1 cellular context compared by ENCODE assay signal in the genomic region with DNA sequence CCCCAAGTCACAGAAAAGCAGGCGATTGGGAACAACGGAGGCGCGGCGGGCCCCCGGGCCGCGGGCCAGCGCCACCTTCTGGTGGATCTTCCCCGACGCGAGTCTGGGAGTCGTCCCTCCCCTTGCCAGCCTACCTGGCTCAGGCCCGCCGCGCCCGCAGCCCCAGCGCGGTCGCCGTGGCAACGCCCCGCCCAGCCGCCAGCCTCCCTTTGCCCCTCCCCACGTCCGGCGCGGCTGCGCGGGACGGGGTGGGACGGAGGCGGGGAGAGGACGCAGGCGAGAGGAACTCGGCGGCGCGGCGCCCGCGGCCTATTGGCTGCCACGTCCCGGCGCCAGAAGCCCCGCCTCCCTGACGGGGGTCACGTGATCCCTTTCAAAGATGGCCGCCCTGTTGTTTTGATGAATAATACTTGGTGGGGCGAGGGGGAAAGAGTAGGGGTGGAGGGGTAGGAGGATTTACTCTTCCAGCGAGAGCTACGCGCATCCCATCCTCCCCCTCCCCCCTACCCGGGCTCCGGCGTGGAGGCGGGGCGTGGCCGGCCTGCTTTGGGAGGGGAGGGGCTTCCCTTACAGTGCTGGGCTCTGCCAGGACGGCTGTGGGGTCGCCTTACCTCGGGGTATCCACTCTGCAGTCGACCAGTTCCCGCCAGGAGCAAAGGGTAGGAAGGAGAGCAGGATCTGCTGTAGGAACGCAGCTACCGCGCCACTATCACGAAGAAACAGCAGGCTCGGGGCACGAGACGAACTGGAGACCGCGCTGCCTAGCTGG.
A peak's percentile ranks its signal among the peaks of the same experiment; 100 is the strongest.
TF ChIP-seq lines count a peak whose summit lies in the region.

Gene UBE4B, plus strand, starts transcription at position 369 of the 769 bp plus-strand sequence. CDS start 713 bp downstream, outside the sequence.

TF ChIP-seq in WTC11, 78 proteins besides CTCF, POLR2A, EP300 and RAD21 (continued from another document):
- TF ChIP-seq, protein P1, sequence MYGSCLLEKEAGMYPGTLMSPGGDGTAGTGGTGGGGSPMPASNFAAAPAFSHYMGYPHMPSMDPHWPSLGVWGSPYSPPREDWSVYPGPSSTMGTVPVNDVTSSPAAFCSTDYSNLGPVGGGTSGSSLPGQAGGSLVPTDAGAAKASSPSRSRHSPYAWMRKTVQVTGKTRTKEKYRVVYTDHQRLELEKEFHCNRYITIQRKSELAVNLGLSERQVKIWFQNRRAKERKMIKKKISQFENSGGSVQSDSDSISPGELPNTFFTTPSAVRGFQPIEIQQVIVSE (CRISPR knock-in tag; IDR thresholded peaks at IDR 0.05; ENCODE audit: borderline replicate concordance), result no peak
- TF ChIP-seq, protein P2, sequence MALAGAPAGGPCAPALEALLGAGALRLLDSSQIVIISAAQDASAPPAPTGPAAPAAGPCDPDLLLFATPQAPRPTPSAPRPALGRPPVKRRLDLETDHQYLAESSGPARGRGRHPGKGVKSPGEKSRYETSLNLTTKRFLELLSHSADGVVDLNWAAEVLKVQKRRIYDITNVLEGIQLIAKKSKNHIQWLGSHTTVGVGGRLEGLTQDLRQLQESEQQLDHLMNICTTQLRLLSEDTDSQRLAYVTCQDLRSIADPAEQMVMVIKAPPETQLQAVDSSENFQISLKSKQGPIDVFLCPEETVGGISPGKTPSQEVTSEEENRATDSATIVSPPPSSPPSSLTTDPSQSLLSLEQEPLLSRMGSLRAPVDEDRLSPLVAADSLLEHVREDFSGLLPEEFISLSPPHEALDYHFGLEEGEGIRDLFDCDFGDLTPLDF (CRISPR knock-in tag; IDR thresholded peaks at IDR 0.05), result no peak
- TF ChIP-seq NR2C2 (CRISPR knock-in tag; IDR thresholded peaks at IDR 0.05) (no peak), ZBTB21 (CRISPR knock-in tag; IDR thresholded peaks at IDR 0.05; ENCODE audit: borderline replicate concordance) (no peak), USF2 (CRISPR knock-in tag; IDR thresholded peaks at IDR 0.05) (peak; percentile 97), JUN (CRISPR knock-in tag; IDR thresholded peaks at IDR 0.05) (no peak), ZNF416 (CRISPR knock-in tag; IDR thresholded peaks at IDR 0.05) (no peak), ZMAT4 (CRISPR knock-in tag; IDR thresholded peaks at IDR 0.05) (no peak), ATF1 (CRISPR knock-in tag; IDR thresholded peaks at IDR 0.05) (no peak), ZNF423 (CRISPR knock-in tag; IDR thresholded peaks at IDR 0.05) (no peak), IRF2 (CRISPR knock-in tag; IDR thresholded peaks at IDR 0.05; ENCODE audit: borderline replicate concordance, low read depth) (no peak), ZNF232 (CRISPR knock-in tag; IDR thresholded peaks at IDR 0.05) (0 out of 2 replicates have a peak, but pooled peaks have one; percentile 24), NFYB (CRISPR knock-in tag; conservative IDR thresholded peaks at IDR 0.05; ENCODE audit: low read depth) (peak; percentile 68), OVOL2 (CRISPR knock-in tag; IDR thresholded peaks at IDR 0.05; ENCODE audit: borderline replicate concordance) (no peak), CBFB (CRISPR knock-in tag; IDR thresholded peaks at IDR 0.05; ENCODE audit: low read depth) (no peak), E2F5 (CRISPR knock-in tag; IDR thresholded peaks at IDR 0.05) (peak; percentile 90), NR1H2 (CRISPR knock-in tag; IDR thresholded peaks at IDR 0.05) (no peak), RELA (CRISPR knock-in tag; IDR thresholded peaks at IDR 0.05; ENCODE audit: borderline replicate concordance) (no peak), SOX15 (CRISPR knock-in tag; IDR thresholded peaks at IDR 0.05) (no peak)
- TF ChIP-seq, protein P3, sequence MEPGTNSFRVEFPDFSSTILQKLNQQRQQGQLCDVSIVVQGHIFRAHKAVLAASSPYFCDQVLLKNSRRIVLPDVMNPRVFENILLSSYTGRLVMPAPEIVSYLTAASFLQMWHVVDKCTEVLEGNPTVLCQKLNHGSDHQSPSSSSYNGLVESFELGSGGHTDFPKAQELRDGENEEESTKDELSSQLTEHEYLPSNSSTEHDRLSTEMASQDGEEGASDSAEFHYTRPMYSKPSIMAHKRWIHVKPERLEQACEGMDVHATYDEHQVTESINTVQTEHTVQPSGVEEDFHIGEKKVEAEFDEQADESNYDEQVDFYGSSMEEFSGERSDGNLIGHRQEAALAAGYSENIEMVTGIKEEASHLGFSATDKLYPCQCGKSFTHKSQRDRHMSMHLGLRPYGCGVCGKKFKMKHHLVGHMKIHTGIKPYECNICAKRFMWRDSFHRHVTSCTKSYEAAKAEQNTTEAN (CRISPR knock-in tag; IDR thresholded peaks at IDR 0.05), result no peak
- TF ChIP-seq, protein P4, sequence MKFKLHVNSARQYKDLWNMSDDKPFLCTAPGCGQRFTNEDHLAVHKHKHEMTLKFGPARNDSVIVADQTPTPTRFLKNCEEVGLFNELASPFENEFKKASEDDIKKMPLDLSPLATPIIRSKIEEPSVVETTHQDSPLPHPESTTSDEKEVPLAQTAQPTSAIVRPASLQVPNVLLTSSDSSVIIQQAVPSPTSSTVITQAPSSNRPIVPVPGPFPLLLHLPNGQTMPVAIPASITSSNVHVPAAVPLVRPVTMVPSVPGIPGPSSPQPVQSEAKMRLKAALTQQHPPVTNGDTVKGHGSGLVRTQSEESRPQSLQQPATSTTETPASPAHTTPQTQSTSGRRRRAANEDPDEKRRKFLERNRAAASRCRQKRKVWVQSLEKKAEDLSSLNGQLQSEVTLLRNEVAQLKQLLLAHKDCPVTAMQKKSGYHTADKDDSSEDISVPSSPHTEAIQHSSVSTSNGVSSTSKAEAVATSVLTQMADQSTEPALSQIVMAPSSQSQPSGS (CRISPR knock-in tag; IDR thresholded peaks at IDR 0.05; ENCODE audit: borderline replicate concordance, low read depth), result no peak
- TF ChIP-seq, protein P5, sequence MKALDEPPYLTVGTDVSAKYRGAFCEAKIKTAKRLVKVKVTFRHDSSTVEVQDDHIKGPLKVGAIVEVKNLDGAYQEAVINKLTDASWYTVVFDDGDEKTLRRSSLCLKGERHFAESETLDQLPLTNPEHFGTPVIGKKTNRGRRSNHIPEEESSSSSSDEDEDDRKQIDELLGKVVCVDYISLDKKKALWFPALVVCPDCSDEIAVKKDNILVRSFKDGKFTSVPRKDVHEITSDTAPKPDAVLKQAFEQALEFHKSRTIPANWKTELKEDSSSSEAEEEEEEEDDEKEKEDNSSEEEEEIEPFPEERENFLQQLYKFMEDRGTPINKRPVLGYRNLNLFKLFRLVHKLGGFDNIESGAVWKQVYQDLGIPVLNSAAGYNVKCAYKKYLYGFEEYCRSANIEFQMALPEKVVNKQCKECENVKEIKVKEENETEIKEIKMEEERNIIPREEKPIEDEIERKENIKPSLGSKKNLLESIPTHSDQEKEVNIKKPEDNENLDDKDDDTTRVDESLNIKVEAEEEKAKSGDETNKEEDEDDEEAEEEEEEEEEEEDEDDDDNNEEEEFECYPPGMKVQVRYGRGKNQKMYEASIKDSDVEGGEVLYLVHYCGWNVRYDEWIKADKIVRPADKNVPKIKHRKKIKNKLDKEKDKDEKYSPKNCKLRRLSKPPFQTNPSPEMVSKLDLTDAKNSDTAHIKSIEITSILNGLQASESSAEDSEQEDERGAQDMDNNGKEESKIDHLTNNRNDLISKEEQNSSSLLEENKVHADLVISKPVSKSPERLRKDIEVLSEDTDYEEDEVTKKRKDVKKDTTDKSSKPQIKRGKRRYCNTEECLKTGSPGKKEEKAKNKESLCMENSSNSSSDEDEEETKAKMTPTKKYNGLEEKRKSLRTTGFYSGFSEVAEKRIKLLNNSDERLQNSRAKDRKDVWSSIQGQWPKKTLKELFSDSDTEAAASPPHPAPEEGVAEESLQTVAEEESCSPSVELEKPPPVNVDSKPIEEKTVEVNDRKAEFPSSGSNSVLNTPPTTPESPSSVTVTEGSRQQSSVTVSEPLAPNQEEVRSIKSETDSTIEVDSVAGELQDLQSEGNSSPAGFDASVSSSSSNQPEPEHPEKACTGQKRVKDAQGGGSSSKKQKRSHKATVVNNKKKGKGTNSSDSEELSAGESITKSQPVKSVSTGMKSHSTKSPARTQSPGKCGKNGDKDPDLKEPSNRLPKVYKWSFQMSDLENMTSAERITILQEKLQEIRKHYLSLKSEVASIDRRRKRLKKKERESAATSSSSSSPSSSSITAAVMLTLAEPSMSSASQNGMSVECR (CRISPR knock-in tag; IDR thresholded peaks at IDR 0.05; ENCODE audit: borderline replicate concordance), result no peak
- TF ChIP-seq, protein P6, sequence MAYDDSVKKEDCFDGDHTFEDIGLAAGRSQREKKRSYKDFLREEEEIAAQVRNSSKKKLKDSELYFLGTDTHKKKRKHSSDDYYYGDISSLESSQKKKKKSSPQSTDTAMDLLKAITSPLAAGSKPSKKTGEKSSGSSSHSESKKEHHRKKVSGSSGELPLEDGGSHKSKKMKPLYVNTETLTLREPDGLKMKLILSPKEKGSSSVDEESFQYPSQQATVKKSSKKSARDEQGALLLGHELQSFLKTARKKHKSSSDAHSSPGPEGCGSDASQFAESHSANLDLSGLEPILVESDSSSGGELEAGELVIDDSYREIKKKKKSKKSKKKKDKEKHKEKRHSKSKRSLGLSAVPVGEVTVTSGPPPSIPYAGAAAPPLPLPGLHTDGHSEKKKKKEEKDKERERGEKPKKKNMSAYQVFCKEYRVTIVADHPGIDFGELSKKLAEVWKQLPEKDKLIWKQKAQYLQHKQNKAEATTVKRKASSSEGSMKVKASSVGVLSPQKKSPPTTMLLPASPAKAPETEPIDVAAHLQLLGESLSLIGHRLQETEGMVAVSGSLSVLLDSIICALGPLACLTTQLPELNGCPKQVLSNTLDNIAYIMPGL (CRISPR knock-in tag; IDR thresholded peaks at IDR 0.05), result peak; percentile 81; the same call in 1 of the 2 replicates
- TF ChIP-seq, protein P7, sequence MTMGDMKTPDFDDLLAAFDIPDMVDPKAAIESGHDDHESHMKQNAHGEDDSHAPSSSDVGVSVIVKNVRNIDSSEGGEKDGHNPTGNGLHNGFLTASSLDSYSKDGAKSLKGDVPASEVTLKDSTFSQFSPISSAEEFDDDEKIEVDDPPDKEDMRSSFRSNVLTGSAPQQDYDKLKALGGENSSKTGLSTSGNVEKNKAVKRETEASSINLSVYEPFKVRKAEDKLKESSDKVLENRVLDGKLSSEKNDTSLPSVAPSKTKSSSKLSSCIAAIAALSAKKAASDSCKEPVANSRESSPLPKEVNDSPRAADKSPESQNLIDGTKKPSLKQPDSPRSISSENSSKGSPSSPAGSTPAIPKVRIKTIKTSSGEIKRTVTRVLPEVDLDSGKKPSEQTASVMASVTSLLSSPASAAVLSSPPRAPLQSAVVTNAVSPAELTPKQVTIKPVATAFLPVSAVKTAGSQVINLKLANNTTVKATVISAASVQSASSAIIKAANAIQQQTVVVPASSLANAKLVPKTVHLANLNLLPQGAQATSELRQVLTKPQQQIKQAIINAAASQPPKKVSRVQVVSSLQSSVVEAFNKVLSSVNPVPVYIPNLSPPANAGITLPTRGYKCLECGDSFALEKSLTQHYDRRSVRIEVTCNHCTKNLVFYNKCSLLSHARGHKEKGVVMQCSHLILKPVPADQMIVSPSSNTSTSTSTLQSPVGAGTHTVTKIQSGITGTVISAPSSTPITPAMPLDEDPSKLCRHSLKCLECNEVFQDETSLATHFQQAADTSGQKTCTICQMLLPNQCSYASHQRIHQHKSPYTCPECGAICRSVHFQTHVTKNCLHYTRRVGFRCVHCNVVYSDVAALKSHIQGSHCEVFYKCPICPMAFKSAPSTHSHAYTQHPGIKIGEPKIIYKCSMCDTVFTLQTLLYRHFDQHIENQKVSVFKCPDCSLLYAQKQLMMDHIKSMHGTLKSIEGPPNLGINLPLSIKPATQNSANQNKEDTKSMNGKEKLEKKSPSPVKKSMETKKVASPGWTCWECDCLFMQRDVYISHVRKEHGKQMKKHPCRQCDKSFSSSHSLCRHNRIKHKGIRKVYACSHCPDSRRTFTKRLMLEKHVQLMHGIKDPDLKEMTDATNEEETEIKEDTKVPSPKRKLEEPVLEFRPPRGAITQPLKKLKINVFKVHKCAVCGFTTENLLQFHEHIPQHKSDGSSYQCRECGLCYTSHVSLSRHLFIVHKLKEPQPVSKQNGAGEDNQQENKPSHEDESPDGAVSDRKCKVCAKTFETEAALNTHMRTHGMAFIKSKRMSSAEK (CRISPR knock-in tag; IDR thresholded peaks at IDR 0.05; ENCODE audit: borderline replicate concordance), result no peak
- TF ChIP-seq, protein P8, sequence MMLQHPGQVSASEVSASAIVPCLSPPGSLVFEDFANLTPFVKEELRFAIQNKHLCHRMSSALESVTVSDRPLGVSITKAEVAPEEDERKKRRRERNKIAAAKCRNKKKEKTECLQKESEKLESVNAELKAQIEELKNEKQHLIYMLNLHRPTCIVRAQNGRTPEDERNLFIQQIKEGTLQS (CRISPR knock-in tag; conservative IDR thresholded peaks at IDR 0.05), result no peak
